Comparison of ENCODE assay signal across 21 cellular contexts in genomic region chr11:105786766-105787165, GRCh38.
"Had no signal": no experiment of that assay in that cellular context is flagged by ENCODE, and none has a peak within 500 bp of the region (broad histone marks: within the 10 kb centered on the region; RNA-seq: fewer than 3 reads in every experiment).

No MANE protein-coding gene starts in this region.

- H3K4me3 ChIP-seq: cardiac muscle cell, heart right ventricle, lower lobe of right lung, prostate gland, upper lobe of left lung had no signal

- FAIRE-seq: endometrium had no signal

- H3K27me3 ChIP-seq: cardiac muscle cell, heart right ventricle, upper lobe of left lung had no signal

- H3K9me3 ChIP-seq: heart right ventricle, lower lobe of right lung, prostate gland, upper lobe of left lung had no signal

- ATAC-seq: activated CD8-positive, alpha-beta memory T cell treated with anti-CD3 and anti-CD28 coated beads, Interleukin-2, amount 10 ng/mL, durations not matched to agents 7 days and 5 days; activated CD8-positive, alpha-beta T cell treated with anti-CD3 and anti-CD28 coated beads for 36 hours; activated naive CD8-positive, alpha-beta T cell treated with anti-CD3 and anti-CD28 coated beads, Interleukin-2, amount 50 U/mL, for 24 hours; heart right ventricle; left lobe of liver; lower lobe of right lung; naive thymus-derived CD4-positive, alpha-beta T cell had no signal

- H3K36me3 ChIP-seq: cardiac muscle cell, heart right ventricle, lower lobe of right lung, prostate gland, upper lobe of left lung had no signal

- DNase-seq: activated CD4-positive, alpha-beta T cell treated with anti-CD3 and anti-CD28 coated beads, Interleukin-2, amount 10 ng/mL, durations not matched to agents 7 days and 5 days; activated CD4-positive, CD25-positive, alpha-beta regulatory T cell treated with anti-CD3 and anti-CD28 coated beads, Interleukin-2, amount 50 U/mL, for 72 hours; activated CD8-positive, alpha-beta memory T cell treated with anti-CD3 and anti-CD28 coated beads, Interleukin-2, amount 10 ng/mL, durations not matched to agents 7 days and 5 days; activated CD8-positive, alpha-beta T cell treated with anti-CD3 and anti-CD28 coated beads for 36 hours; activated gamma-delta T cell; activated naive CD4-positive, alpha-beta T cell treated with anti-CD3 and anti-CD28 coated beads, Interleukin-2, amount 50 U/mL, for 16 hours; activated naive CD8-positive, alpha-beta T cell treated with anti-CD3 and anti-CD28 coated beads, Interleukin-2, amount 50 U/mL, for 24 hours; activated T-cell treated with anti-CD3 and anti-CD28 coated beads for 4 hours; cortex of kidney; heart right ventricle; immature natural killer cell; lower lobe of right lung; naive thymus-derived CD4-positive, alpha-beta T cell; stimulated activated CD4-positive, alpha-beta T cell treated with anti-CD3 and anti-CD28 coated beads, Interleukin-4, amount 100 ng/mL, for 1 hour; stimulated activated naive CD4-positive, alpha-beta T cell treated with Interleukin-2 at 50 U/mL for 16 hours; T1000; upper lobe of left lung had no signal

- H3K4me1 ChIP-seq: heart right ventricle, lower lobe of right lung, prostate gland, upper lobe of left lung had no signal

- H3K27ac ChIP-seq: cardiac muscle cell, heart right ventricle, lower lobe of right lung, prostate gland, upper lobe of left lung had no signal
